18 cellular contexts compared by ENCODE assay signal in the genomic region with DNA sequence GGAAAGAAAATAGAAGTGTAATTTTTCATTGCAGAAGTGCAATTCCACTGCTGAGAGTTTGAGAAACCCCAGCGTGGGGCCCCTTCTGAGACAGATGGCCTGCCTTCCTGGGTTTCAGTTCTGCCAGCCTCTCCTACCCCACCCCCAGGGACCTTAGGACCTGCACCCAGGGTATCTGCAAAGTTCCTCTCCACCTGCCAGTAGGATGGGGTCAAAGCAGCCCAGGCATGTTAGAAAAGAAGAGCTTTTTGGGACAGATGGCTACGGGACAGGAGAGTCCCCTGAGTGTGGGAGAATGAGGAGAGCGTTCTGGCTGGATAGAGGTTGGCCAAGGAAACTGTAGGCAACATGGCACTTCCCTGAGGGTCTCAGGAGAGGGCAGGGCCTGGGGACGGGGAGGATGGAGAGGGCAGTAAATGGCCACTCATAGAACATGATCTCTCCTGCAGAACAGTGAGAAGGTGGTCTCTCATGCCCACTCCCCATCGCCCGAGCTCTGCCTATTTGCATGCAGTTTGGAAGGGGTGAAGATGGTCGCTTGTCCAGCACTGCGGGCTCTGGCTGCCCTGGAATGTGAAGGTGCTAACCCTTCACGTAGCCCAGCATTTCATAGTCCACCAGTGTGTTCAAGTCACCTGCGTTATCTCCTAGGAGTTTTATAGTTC. TPM values are rescaled to one million over a fixed set of nuclear protein-coding genes. Genes with fewer than 3 reads are reported as not detected.
"Had no signal": no experiment of that assay in that cellular context is flagged by ENCODE, and none has a peak within 500 bp of the region (broad histone marks: within the 10 kb centered on the region; RNA-seq: fewer than 3 reads in every experiment).

No MANE protein-coding gene starts in this region.

- H3K27ac Mint-ChIP-seq: activated CD4-positive, alpha-beta memory T cell treated with anti-CD3 and anti-CD28 coated beads for 36 hours; stimulated activated naive CD8-positive, alpha-beta T cell treated with anti-CD3 and anti-CD28 coated beads, Interleukin-15, amount 100 ng/mL, for 72 hours had no signal

- H3K9me3 ChIP-seq: adrenal gland, gastrocnemius medialis, testis had no signal

- ATAC-seq: gastrocnemius medialis; left ventricle myocardium superior; stimulated activated naive CD8-positive, alpha-beta T cell treated with anti-CD3 and anti-CD28 coated beads, Interleukin-15, amount 100 ng/mL, for 72 hours had no signal

- DNase-seq: activated CD4-positive, alpha-beta T cell treated with anti-CD3 and anti-CD28 coated beads for 1 hour; activated naive CD4-positive, alpha-beta T cell; activated T-cell treated with anti-CD3 and anti-CD28 coated beads, Interleukin-2, amount 50 U/mL, for 48 hours; adrenal gland; caudate nucleus; cortex of kidney; effector memory CD4-positive, alpha-beta T cell; gastrocnemius medialis; kidney; left ventricle myocardium superior; stimulated activated CD4-positive, alpha-beta T cell treated with anti-CD3 and anti-CD28 coated beads, Interleukin-4, amount 100 ng/mL, for 4 hours; stimulated activated naive CD8-positive, alpha-beta T cell treated with anti-CD3 and anti-CD28 coated beads, Interleukin-15, amount 100 ng/mL, for 72 hours; testis had no signal

- H3K27me3 ChIP-seq: adrenal gland, gastrocnemius medialis, testis had no signal

- H3K27ac ChIP-seq: adrenal gland, epithelial cell of prostate, gastrocnemius medialis, testis had no signal

- H3K9me3 Mint-ChIP-seq: activated CD4-positive, alpha-beta memory T cell treated with anti-CD3 and anti-CD28 coated beads for 36 hours; stimulated activated naive CD8-positive, alpha-beta T cell treated with anti-CD3 and anti-CD28 coated beads, Interleukin-15, amount 100 ng/mL, for 72 hours had no signal

- H3K36me3 ChIP-seq: adrenal gland, gastrocnemius medialis had no signal

- H3K36me3 Mint-ChIP-seq: activated CD4-positive, alpha-beta memory T cell treated with anti-CD3 and anti-CD28 coated beads for 36 hours had no signal

- H3K4me3 ChIP-seq: adrenal gland, gastrocnemius medialis, testis had no signal

- H3K4me3 Mint-ChIP-seq: activated CD4-positive, alpha-beta memory T cell treated with anti-CD3 and anti-CD28 coated beads for 36 hours; stimulated activated naive CD8-positive, alpha-beta T cell treated with anti-CD3 and anti-CD28 coated beads, Interleukin-15, amount 100 ng/mL, for 72 hours had no signal

- H3K4me1 ChIP-seq: gastrocnemius medialis had no signal

- H3K4me1 Mint-ChIP-seq: stimulated activated naive CD8-positive, alpha-beta T cell treated with anti-CD3 and anti-CD28 coated beads, Interleukin-15, amount 100 ng/mL, for 72 hours had no signal

RNA-seq across cellular contexts. Expression of a gene that starts 0.3 kb away (rescaled TPM):
- total RNA-seq: activated CD4-positive, alpha-beta memory T cell treated with anti-CD3 and anti-CD28 coated beads for 36 hours; adrenal gland; gastrocnemius medialis; left ventricle myocardium superior; osteocyte; ureter had no signal
- polyA plus RNA-seq: neural cell had no signal

RNA-seq across cellular contexts. Expression of a gene that starts 5.3 kb away (rescaled TPM):
- total RNA-seq: activated CD4-positive, alpha-beta memory T cell treated with anti-CD3 and anti-CD28 coated beads for 36 hours; adrenal gland; gastrocnemius medialis; kidney; left ventricle myocardium superior; osteocyte; testis; ureter had no signal
- polyA plus RNA-seq: neural cell had no signal
